ENCODE assay signal across 18 cellular contexts in genomic region chr2:221965806-221966205, GRCh38.
"Had no signal": no experiment of that assay in that cellular context is flagged by ENCODE, and none has a peak within 500 bp of the region (broad histone marks: within the 10 kb centered on the region; RNA-seq: fewer than 3 reads in every experiment).

No MANE protein-coding gene starts in this region.

- H3K4me1 Mint-ChIP-seq: naive thymus-derived CD4-positive, alpha-beta T cell; stimulated activated effector memory CD8-positive, alpha-beta T cell treated with anti-CD3 and anti-CD28 coated beads, Interleukin-12 subunit alpha, Interleukin-12 subunit beta, amount 100 ng/mL, for 72 hours had no signal

- H3K27ac Mint-ChIP-seq: naive thymus-derived CD4-positive, alpha-beta T cell; nephron progenitor cell; stimulated activated effector memory CD8-positive, alpha-beta T cell treated with anti-CD3 and anti-CD28 coated beads, Interleukin-12 subunit alpha, Interleukin-12 subunit beta, amount 100 ng/mL, for 72 hours had no signal

- H3K9me3 Mint-ChIP-seq: nephron progenitor cell had no signal

- H3K36me3 Mint-ChIP-seq: naive thymus-derived CD4-positive, alpha-beta T cell; stimulated activated effector memory CD8-positive, alpha-beta T cell treated with anti-CD3 and anti-CD28 coated beads, Interleukin-12 subunit alpha, Interleukin-12 subunit beta, amount 100 ng/mL, for 72 hours had no signal

- DNase-seq: dermis blood vessel endothelial cell; esophagus squamous epithelium; foreskin fibroblast; kidney; left cardiac atrium; left ventricle myocardium superior; mesenchymal stem cell; naive thymus-derived CD4-positive, alpha-beta T cell; nephron progenitor cell; right lobe of liver; stimulated activated CD4-positive, alpha-beta T cell treated with anti-CD3 and anti-CD28 coated beads, Interleukin-4, amount 100 ng/mL, for 1 hour; stimulated activated CD8-positive, alpha-beta memory T cell treated with anti-CD3 and anti-CD28 coated beads, Interleukin-4, amount 100 ng/mL, for 48 hours; stimulated activated naive CD8-positive, alpha-beta T cell treated with anti-CD3 and anti-CD28 coated beads, Interleukin-15, Interleukin-2, amounts not matched to agents 100 U/mL and 50 U/mL, for 24 hours; tibial artery; upper lobe of left lung; uterus had no signal

- H3K4me3 Mint-ChIP-seq: naive thymus-derived CD4-positive, alpha-beta T cell; nephron progenitor cell; stimulated activated effector memory CD8-positive, alpha-beta T cell treated with anti-CD3 and anti-CD28 coated beads, Interleukin-12 subunit alpha, Interleukin-12 subunit beta, amount 100 ng/mL, for 72 hours had no signal

- ATAC-seq: gastroesophageal sphincter; left cardiac atrium; left ventricle myocardium superior; naive thymus-derived CD4-positive, alpha-beta T cell; right lobe of liver; stimulated activated effector memory CD8-positive, alpha-beta T cell treated with anti-CD3 and anti-CD28 coated beads, Interleukin-12 subunit alpha, Interleukin-12 subunit beta, amount 100 ng/mL, for 72 hours; stimulated activated naive CD8-positive, alpha-beta T cell treated with anti-CD3 and anti-CD28 coated beads, Interleukin-15, Interleukin-2, amounts not matched to agents 100 U/mL and 50 U/mL, for 24 hours had no signal
